Comparison of ENCODE assay signal across 10 cellular contexts in the genomic region with DNA sequence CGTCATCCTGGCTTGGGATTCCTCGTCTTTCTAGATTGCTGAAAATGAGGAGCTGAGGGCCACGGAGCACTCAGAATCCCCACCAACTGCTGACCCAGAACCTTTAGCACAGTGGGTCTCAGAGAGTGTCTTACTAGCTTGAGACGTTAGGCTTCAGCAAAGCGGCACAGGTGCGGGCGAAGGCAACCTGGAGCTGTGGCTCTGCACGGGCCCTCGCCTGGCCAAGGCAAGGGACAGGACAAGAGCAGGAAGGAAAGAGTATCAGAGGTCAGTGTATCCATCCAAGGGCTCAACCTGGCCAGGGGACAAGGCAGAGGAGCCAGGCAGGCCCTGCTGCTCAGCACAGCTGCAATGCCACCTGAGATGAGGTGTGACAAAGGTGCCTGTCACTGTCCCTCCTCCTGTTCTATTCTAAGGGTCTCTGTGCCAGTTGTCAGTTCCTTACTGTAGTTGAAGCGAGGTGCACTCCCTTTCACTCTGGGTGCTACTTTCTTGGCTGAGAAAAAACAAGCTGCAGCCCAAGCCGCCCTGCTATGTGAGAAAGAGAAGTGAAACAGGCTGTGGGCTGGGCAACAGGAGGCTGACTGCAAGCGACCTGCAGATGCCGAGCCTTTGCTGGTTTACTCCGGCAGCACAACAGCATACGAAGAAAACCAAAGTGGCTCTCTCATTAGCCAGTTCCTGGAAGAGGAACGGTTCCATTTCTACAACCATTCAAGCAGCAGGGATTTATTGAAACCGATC. TPM values are rescaled to one million over a fixed set of nuclear protein-coding genes. Genes with fewer than 3 reads are reported as not detected.
DNase-seq lines count a peak whose midpoint lies in the region; ATAC-seq and TF ChIP-seq lines count a peak whose summit lies in the region.
"Had no signal": no experiment of that assay in that cellular context is flagged by ENCODE, and none has a peak within 500 bp of the region (broad histone marks: within the 10 kb centered on the region; RNA-seq: fewer than 3 reads in every experiment).

No MANE protein-coding gene starts in this region.

- H3K9me2 ChIP-seq in SU-DHL-6 (replicated peaks; ENCODE audit: insufficient read depth, low read length) = no peaks in the 10 kb centered on the region

- H3K27ac ChIP-seq in SU-DHL-6 (ENCODE audit: low read depth, low read length) (no peak overlapping the region), right cardiac atrium (ENCODE audit: low read length) (no peak overlapping the region)
- H3K27ac ChIP-seq: cardiac muscle cell, parathyroid adenoma had no signal

- H4K20me1 ChIP-seq in SU-DHL-6 (ENCODE audit: low read depth, low read length) = no peaks in the 10 kb centered on the region

- intact Hi-C loops in right cardiac atrium (cut with DNase I) = no loop called here

- H3K27me3 ChIP-seq in SU-DHL-6 (ENCODE audit: low read length) = no peaks in the 10 kb centered on the region
- H3K27me3 ChIP-seq in right cardiac atrium (ENCODE audit: control insufficient read depth, insufficient read depth) = no peaks in the 10 kb centered on the region
- H3K27me3 ChIP-seq: cardiac muscle cell had no signal

- no peaks in the 10 kb centered on the region for H3K36me3 ChIP-seq in SU-DHL-6 (ENCODE audit: low read length)
- H3K36me3 ChIP-seq: cardiac muscle cell had no signal

- H3K4me3 ChIP-seq in SU-DHL-6 (ENCODE audit: insufficient read depth, low read length, poor library complexity, severe bottlenecking) = no peak overlapping the region
- no peak overlapping the region for H3K4me3 ChIP-seq in right cardiac atrium (ENCODE audit: low read length)
- H3K4me3 ChIP-seq in foreskin fibroblast (ENCODE audit: low read depth in 1 of 2, low read length in 2 of 2) = no peak overlapping the region
- H3K4me3 ChIP-seq: cardiac muscle cell had no signal

- H3K9me3 ChIP-seq in SU-DHL-6 (ENCODE audit: insufficient read depth, low read length) (no peaks in the 10 kb centered on the region), right cardiac atrium (ENCODE audit: control insufficient read depth, low read length) (no peaks in the 10 kb centered on the region)

- H3K79me2 ChIP-seq in SU-DHL-6 (ENCODE audit: insufficient read depth, low read length) = no peaks in the 10 kb centered on the region
- H3K79me2 ChIP-seq: parathyroid adenoma had no signal

- no peak overlapping the region for H2AFZ ChIP-seq in SU-DHL-6 (ENCODE audit: low read depth, low read length, severe bottlenecking)
- H2AFZ ChIP-seq: parathyroid adenoma had no signal

- peak; percentile 85 for ATAC-seq in GM18907 (IDR thresholded peaks at IDR 0.05; ENCODE audit: unreplicated experiment)
- peak; percentile 77 for ATAC-seq in HG02884 (IDR thresholded peaks at IDR 0.05; ENCODE audit: unreplicated experiment)
- peak in 1 of 2 donors; percentile 17 for ATAC-seq in right cardiac atrium
- no peak for ATAC-seq in omental fat pad (ENCODE audit: low FRiP score)

- H3F3A ChIP-seq in SU-DHL-6 (ENCODE audit: insufficient read depth) = no peaks in the 10 kb centered on the region

- TF ChIP-seq CTCF in SU-DHL-6 (IDR thresholded peaks at IDR 0.05; ENCODE audit: insufficient read depth, low read length, poor library complexity, severe bottlenecking) (no peak), foreskin fibroblast (IDR thresholded peaks at IDR 0.05; ENCODE audit: low read depth, low read length) (no peak), omental fat pad (IDR thresholded peaks at IDR 0.05) (no peak)

- H3K9ac ChIP-seq in SU-DHL-6 (ENCODE audit: low read length) = no peak overlapping the region
- H3K9ac ChIP-seq: parathyroid adenoma had no signal

- no peaks in the 10 kb centered on the region for H3K4me1 ChIP-seq in right cardiac atrium (ENCODE audit: control insufficient read depth, insufficient read depth, low read length)

- H3K4me2 ChIP-seq in SU-DHL-6 (ENCODE audit: low read depth, low read length, poor library complexity, severe bottlenecking) = peak overlapping the region; percentile 30

- DNase-seq in right cardiac atrium = peak; percentile 35 to 69 (median 63)
- DNase-seq in dedifferentiated amniotic fluid mesenchymal stem cell (ENCODE audit: extremely low spot score) = no peak
- DNase-seq in cortex of kidney (lab: John Stamatoyannopoulos, UW) = no peak
- no peak for DNase-seq in foreskin fibroblast
- no peak for DNase-seq in omental fat pad (ENCODE audit: low spot score)

- WGBS in right cardiac atrium = 83% methylated on average over 17 of the region's 17 CpGs

RNA-seq across cellular contexts. Expression of gene KDM7A, which starts 33.3 kb away (rescaled TPM):
- total RNA-seq in right cardiac atrium (10 to 100 TPM; 11.5 to 14.8 (median 12.8) TPM), omental fat pad (10 to 100 TPM; 16.8 to 33.7 (median 19.2) TPM)
- polyA plus RNA-seq in right cardiac atrium = 4.5 TPM

Comparison
In these comparisons a context has a peak if more than half of its experiments do, and no peak if none do; other contexts are left out.
1. DNase-seq: peak in right cardiac atrium (3 of 3); none in dedifferentiated amniotic fluid mesenchymal stem cell (single experiment), cortex of kidney (single experiment), foreskin fibroblast (0 of 2) and omental fat pad (single experiment).